Comparison of ENCODE assay signal across 8 cellular contexts in genomic region chr12:57127710-57128518, GRCh38. TPM values are rescaled to one million over a fixed set of nuclear protein-coding genes. Genes with fewer than 3 reads are reported as not detected.
A peak's percentile ranks its signal among the peaks of the same experiment; 100 is the strongest.
DNase-seq lines count a peak whose midpoint lies in the region; ATAC-seq, FAIRE-seq and TF ChIP-seq lines count a peak whose summit lies in the region.

LRP1 (plus strand) TSS chr12:57128483; CDS start chr12:57128965, 482 bp downstream.

- POLR2A ChIA-PET in endothelial cell of umbilical vein (lab: Charles Lee) = interaction anchor here (0.6 to 1.2 kb wide), 6 partner anchors 18 to 402 kb away, joined by 3 to 8 read pairs (median 3); partner anchors contain the start of genes NAB2 and NACA

- CTCF ChIA-PET in endothelial cell of umbilical vein (lab: Charles Lee) = interaction anchor here (0.6 to 18.0 kb wide), 20 partner anchors 10 to 145 kb away, joined by 3 to 429 read pairs (median 3); partner anchors contain the start of genes NEMP1, SHMT2 and STAT6

- DNase-seq in BE2C = peak; percentile 81
- no peak for DNase-seq in HFF-Myc (ENCODE audit: extremely low read depth, low read depth)
- DNase-seq in NCI-H82 (lab: John Stamatoyannopoulos, UW) = peak; percentile 90
- DNase-seq in activated T-cell treated with anti-CD3 and anti-CD28 coated beads for 24 hours (ENCODE audit: low read depth) = peak; percentile 60
- DNase-seq in endothelial cell of umbilical vein (ENCODE audit: low read depth, low spot score) = peak; percentile 77
- peak; percentile 95 for DNase-seq in mesenteric fat pad (ENCODE audit: low spot score)
- DNase-seq in stimulated activated CD8-positive, alpha-beta memory T cell treated with anti-CD3 and anti-CD28 coated beads, Interleukin-12 subunit alpha, Interleukin-12 subunit beta, amount 100 ng/mL, for 24 hours (ENCODE audit: extremely low read depth) = peak; percentile 47

- no peaks in the 10 kb centered on the region for H4K20me1 ChIP-seq in endothelial cell of umbilical vein (replicated peaks; ENCODE audit: control insufficient read depth, extremely low read depth, insufficient read depth, low read length)

- H3K4me1 ChIP-seq in BE2C (peaks cover 5% of the 10 kb centered on the region; the same call in 1 of the 2 replicates), endothelial cell of umbilical vein (ENCODE audit: control insufficient read depth, extremely low read depth, insufficient read depth, low read length) (peaks cover 4% of the 10 kb centered on the region)

- TF ChIP-seq CTCF in BE2C (IDR thresholded peaks at IDR 0.05; ENCODE audit: low read depth, low read length) (no peak), HFF-Myc (IDR thresholded peaks at IDR 0.05; ENCODE audit: low read depth, low read length, missing control alignments) (no peak), endothelial cell of umbilical vein (IDR thresholded peaks at IDR 0.05; ENCODE audit: extremely low read depth in 1 of 2, insufficient read depth in 1 of 2, low read depth in 1 of 2, low read length in 2 of 2) (no peak)

- H3K79me2 ChIP-seq in endothelial cell of umbilical vein (ENCODE audit: control insufficient read depth, insufficient read depth, low read length) = no peaks in the 10 kb centered on the region

- H3K9me1 ChIP-seq in endothelial cell of umbilical vein (replicated peaks; ENCODE audit: control insufficient read depth, extremely low read depth, insufficient read depth, low read length) = no peaks in the 10 kb centered on the region

- no peaks in the 10 kb centered on the region for H3K27me3 ChIP-seq in BE2C
- H3K27me3 ChIP-seq in endothelial cell of umbilical vein (ENCODE audit: control insufficient read depth in 2 of 2, insufficient read depth in 2 of 2, low read length in 2 of 2) = peaks cover 45 to 63% of the 10 kb centered on the region in 2 experiments

- peak within 1 kb of the TSS; percentile 87 for H3K4me3 ChIP-seq in BE2C (ENCODE audit: low read depth, low read length)
- peak within 1 kb of the TSS; percentile 86 for H3K4me3 ChIP-seq in HFF-Myc (replicated peaks; ENCODE audit: low read depth, low read length)
- peak within 1 kb of the TSS; percentile 68 to 86 (median 76) for H3K4me3 ChIP-seq in endothelial cell of umbilical vein (replicated peaks in 1 of 3; ENCODE audit: insufficient read depth in 1 of 3, low read depth in 1 of 3, low read length in 3 of 3)

- H3K9me3 ChIP-seq in BE2C = no peaks in the 10 kb centered on the region
- no peaks in the 10 kb centered on the region for H3K9me3 ChIP-seq in endothelial cell of umbilical vein (replicated peaks; ENCODE audit: control insufficient read depth, insufficient read depth, low read length)

- intact Hi-C loops in endothelial cell of umbilical vein (cut with micrococcal nuclease) = loop anchor here (2.0 to 5.0 kb wide), 2 partner anchors 21 to 114 kb away; no protein-coding TSS in a partner anchor

- no peak within 1 kb of the TSS for H3K27ac ChIP-seq in endothelial cell of umbilical vein (ENCODE audit: insufficient read depth, low read depth, low read length)

- BruUV-seq in endothelial cell of umbilical vein (replicated peaks; lab: Mats Ljungman, UMichigan) = no TSS peak

- peak; percentile 30 for TF ChIP-seq POLR2A in endothelial cell of umbilical vein (IDR thresholded peaks at IDR 0.05; ENCODE audit: low read depth, low read length)

- dilution Hi-C loops in endothelial cell of umbilical vein (cut with MboI; ENCODE audit: extremely low pct_ligation_motif_present, low sequenced_read_pairs) = no loop called here

- H3K9ac ChIP-seq in endothelial cell of umbilical vein (replicated peaks; ENCODE audit: extremely low read depth, insufficient read depth, low read length) = peak within 1 kb of the TSS; percentile 44

- no peak for ATAC-seq in GM21717 (IDR thresholded peaks at IDR 0.05; ENCODE audit: unreplicated experiment)

- H3K36me3 ChIP-seq in BE2C (no peaks in the 10 kb centered on the region), endothelial cell of umbilical vein (ENCODE audit: control insufficient read depth in 2 of 2, extremely low read depth in 1 of 2, insufficient read depth in 2 of 2, low read length in 2 of 2) (no peaks in the 10 kb centered on the region)

- peak; percentile 72 for FAIRE-seq in endothelial cell of umbilical vein (lab: Jason Lieb, UNC)

- peak within 1 kb of the TSS; percentile 96 for H2AFZ ChIP-seq in endothelial cell of umbilical vein (ENCODE audit: low read depth, low read length)

- H3K4me2 ChIP-seq in endothelial cell of umbilical vein (ENCODE audit: insufficient read depth, low read length) = peak within 1 kb of the TSS; percentile 95

TF ChIP-seq in endothelial cell of umbilical vein, 7 proteins besides CTCF, POLR2A, EP300 and RAD21:
- no peak for TF ChIP-seq JUN (IDR thresholded peaks at IDR 0.05; ENCODE audit: borderline replicate concordance, insufficient read depth, insufficient read length, low read depth)
- TF ChIP-seq POLR2AphosphoS5 (IDR thresholded peaks at IDR 0.05; ENCODE audit: insufficient read depth, low read depth, low read length) = no peak
- no peak for TF ChIP-seq MYC (IDR thresholded peaks at IDR 0.05; ENCODE audit: low read depth, low read length)
- TF ChIP-seq, protein P1, sequence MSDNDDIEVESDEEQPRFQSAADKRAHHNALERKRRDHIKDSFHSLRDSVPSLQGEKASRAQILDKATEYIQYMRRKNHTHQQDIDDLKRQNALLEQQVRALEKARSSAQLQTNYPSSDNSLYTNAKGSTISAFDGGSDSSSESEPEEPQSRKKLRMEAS (IDR thresholded peaks at IDR 0.05; ENCODE audit: insufficient read depth, insufficient read length) = no peak
- peak; percentile 32 for TF ChIP-seq FOS (IDR thresholded peaks at IDR 0.05; ENCODE audit: borderline replicate concordance, insufficient read depth, low read length)

RNA-seq across cellular contexts. Expression of gene LRP1, which starts in this region (rescaled TPM):
- 6.4 TPM for polyA plus RNA-seq in BE2C (2012; ENCODE audit: insufficient read depth, insufficient read length, low read depth)
- total RNA-seq in endothelial cell of umbilical vein (3.8 and 4.6 TPM in 2 replicates), mesenteric fat pad (954 TPM)
- 1.5 and 1.6 TPM in 2 replicates for polyA plus RNA-seq in endothelial cell of umbilical vein
- polyA plus RNA-seq in endothelial cell of umbilical vein (2011; cell fraction: cytosol; rRNA removed) = 1.5 and 2.4 TPM in 2 replicates
- polyA plus RNA-seq in endothelial cell of umbilical vein (2011; cell fraction: nucleus; rRNA removed) = 2.3 and 3.1 TPM in 2 replicates
- 2.7 and 9.0 TPM in 2 replicates for polyA plus RNA-seq in endothelial cell of umbilical vein (2012)
- polyA minus RNA-seq in endothelial cell of umbilical vein = 7.8 and 9.3 TPM in 2 replicates
- 3.2 TPM for polyA minus RNA-seq in endothelial cell of umbilical vein (2011; cell fraction: cytosol; rRNA and poly(A)+ RNA removed)
- polyA minus RNA-seq in endothelial cell of umbilical vein (2011; cell fraction: nucleus; rRNA and poly(A)+ RNA removed) = 4.3 and 5.0 TPM in 2 replicates

Comparison
In these comparisons a context has a peak if more than half of its experiments do, and no peak if none do; other contexts are left out.
1. RNA of gene LRP1 (total RNA-seq): 954 TPM in mesenteric fat pad (single experiment); 3.8 to 4.6 TPM in endothelial cell of umbilical vein; every median in the first group is over 100 times any median in the second.
2. Peak in every context shown above with its lines, with median percentiles within 50 percentile points of each other: H3K4me3 ChIP-seq.